In genomic region chr10:100373298-100374136, GRCh38 we compare ENCODE assay signal across 1 cellular context.
TF ChIP-seq lines count a peak whose summit lies in the region.

No MANE protein-coding gene starts in this region.

TF ChIP-seq in HepG2, 621 proteins besides CTCF, POLR2A, EP300 and RAD21 (continued from another document and continues in another):
- TF ChIP-seq PCBP2 (optimal IDR thresholded peaks at IDR 0.05; ENCODE audit: low read depth, low read length, poor library complexity, severe bottlenecking) (no peak), EZH2 (conservative IDR thresholded peaks at IDR 0.05; ENCODE audit: low read depth, low read length) (no peak), YY1 (IDR thresholded peaks at IDR 0.05; ENCODE audit: insufficient read depth, insufficient replicate concordance, low read depth, low read length) (peak; percentile 70), ZNF878 (CRISPR knock-in tag; IDR thresholded peaks at IDR 0.05) (peak; percentile 28; the same call in 1 of the 2 replicates), CREM (IDR thresholded peaks at IDR 0.05) (peak; percentile 62), CREM (CRISPR knock-in tag; IDR thresholded peaks at IDR 0.05) (no peak), ASH2L (IDR thresholded peaks at IDR 0.05; ENCODE audit: insufficient read length, low read depth, low read length) (peak; percentile 89), ZNF614 (CRISPR knock-in tag; IDR thresholded peaks at IDR 0.05; ENCODE audit: borderline replicate concordance) (peak; percentile 66; the same call in 1 of the 2 replicates), THAP11 (CRISPR knock-in tag; IDR thresholded peaks at IDR 0.05) (no peak; the same call in none of the 2 replicates), SUZ12 (IDR thresholded peaks at IDR 0.05; ENCODE audit: low read depth, low read length) (no peak), ZNF280D (CRISPR knock-in tag; IDR thresholded peaks at IDR 0.05) (no peak), BHLHE40 (IDR thresholded peaks at IDR 0.05; ENCODE audit: low read length) (peak; percentile 67), ZNF260 (CRISPR knock-in tag; IDR thresholded peaks at IDR 0.05; ENCODE audit: borderline replicate concordance, low read depth) (no peak), ZNF33B (CRISPR knock-in tag; IDR thresholded peaks at IDR 0.05) (no peak), ZNF83 (CRISPR knock-in tag; IDR thresholded peaks at IDR 0.05; ENCODE audit: borderline replicate concordance) (no peak), ZNF24 (IDR thresholded peaks at IDR 0.05) (no peak), NAIF1 (CRISPR knock-in tag; IDR thresholded peaks at IDR 0.05; ENCODE audit: borderline replicate concordance) (0 out of 2 replicates have a peak, but pooled peaks have one; percentile 18), GTF3A (CRISPR knock-in tag; conservative IDR thresholded peaks at IDR 0.05) (no peak), IRF9 (CRISPR knock-in tag; IDR thresholded peaks at IDR 0.05; ENCODE audit: borderline replicate concordance) (peak; percentile 45; the same call in 1 of the 2 replicates), ATM (IDR thresholded peaks at IDR 0.05; ENCODE audit: borderline replicate concordance) (no peak), PAF1 (CRISPR knock-in tag; IDR thresholded peaks at IDR 0.05) (peak; percentile 47; the same call in 1 of the 2 replicates), ETV5 (CRISPR knock-in tag; IDR thresholded peaks at IDR 0.05; ENCODE audit: borderline replicate concordance) (peak; percentile 83; the same call in 1 of the 2 replicates), AGO1 (IDR thresholded peaks at IDR 0.05; ENCODE audit: low read depth, low read length, poor library complexity, severe bottlenecking) (no peak), KLF12 (CRISPR knock-in tag; IDR thresholded peaks at IDR 0.05; ENCODE audit: borderline replicate concordance) (no peak; the same call in 1 of the 2 replicates), CEBPB (IDR thresholded peaks at IDR 0.05; ENCODE audit: borderline replicate concordance, low read depth, low read length) (peak; percentile 90), NCOA5 (CRISPR knock-in tag; IDR thresholded peaks at IDR 0.05) (no peak), RORA (CRISPR knock-in tag; IDR thresholded peaks at IDR 0.05) (no peak), NRL (CRISPR knock-in tag; IDR thresholded peaks at IDR 0.05; ENCODE audit: borderline replicate concordance) (peak; percentile 7; the same call in 1 of the 2 replicates), GATAD1 (CRISPR knock-in tag; IDR thresholded peaks at IDR 0.05) (peak; percentile 26; the same call in 1 of the 2 replicates), ARID3A (IDR thresholded peaks at IDR 0.05; ENCODE audit: low read depth, low read length) (no peak), SNAPC5 (CRISPR knock-in tag; IDR thresholded peaks at IDR 0.05; ENCODE audit: borderline replicate concordance) (peak; percentile 72; the same call in 1 of the 2 replicates), NR3C1 (CRISPR knock-in tag; IDR thresholded peaks at IDR 0.05) (no peak), TARDBP (CRISPR knock-in tag; IDR thresholded peaks at IDR 0.05) (peak; percentile 83), ATF7 (IDR thresholded peaks at IDR 0.05) (0 out of 2 replicates have a peak, but pooled peaks have one; percentile 51), ATF7 (CRISPR knock-in tag; IDR thresholded peaks at IDR 0.05) (no peak; the same call in 1 of the 2 replicates), KDM5A (IDR thresholded peaks at IDR 0.05; ENCODE audit: borderline replicate concordance, low read length) (peak; percentile 63; the same call in 1 of the 2 replicates), MXD4 (CRISPR knock-in tag; IDR thresholded peaks at IDR 0.05) (peak; percentile 61; the same call in 1 of the 2 replicates), TBL1XR1 (IDR thresholded peaks at IDR 0.05; ENCODE audit: borderline replicate concordance, low read length, partially characterized antibody) (peak; percentile 54), ZNF605 (CRISPR knock-in tag; IDR thresholded peaks at IDR 0.05) (peak; percentile 85), SMC3 (IDR thresholded peaks at IDR 0.05; ENCODE audit: low read length) (peak; percentile 7; the same call in 1 of the 2 replicates), MEIS1 (CRISPR knock-in tag; IDR thresholded peaks at IDR 0.05; ENCODE audit: borderline replicate concordance) (peak; percentile 54), MXD3 (CRISPR knock-in tag; IDR thresholded peaks at IDR 0.05) (peak; percentile 70; the same call in 1 of the 2 replicates), POLR2AphosphoS5 (IDR thresholded peaks at IDR 0.05; ENCODE audit: low read depth, low read length) (peak; percentile 71), ZNF496 (CRISPR knock-in tag; IDR thresholded peaks at IDR 0.05; ENCODE audit: insufficient replicate concordance) (no peak), ZNF883 (CRISPR knock-in tag; IDR thresholded peaks at IDR 0.05; ENCODE audit: not compliant biosample characterization) (no peak), ZNF33A (CRISPR knock-in tag; IDR thresholded peaks at IDR 0.05; ENCODE audit: borderline replicate concordance) (0 out of 2 replicates have a peak, but pooled peaks have one; percentile 43), CREBL2 (CRISPR knock-in tag; IDR thresholded peaks at IDR 0.05; ENCODE audit: borderline replicate concordance) (no peak), MED1 (CRISPR knock-in tag; IDR thresholded peaks at IDR 0.05) (peak; percentile 97), ZNF703 (CRISPR knock-in tag; IDR thresholded peaks at IDR 0.05; ENCODE audit: borderline replicate concordance) (no peak; the same call in 1 of the 2 replicates), SIX1 (CRISPR knock-in tag; IDR thresholded peaks at IDR 0.05; ENCODE audit: borderline replicate concordance) (peak; percentile 57; the same call in 1 of the 2 replicates), MTF2 (CRISPR knock-in tag; IDR thresholded peaks at IDR 0.05; ENCODE audit: borderline replicate concordance) (no peak; the same call in 1 of the 2 replicates), BATF2 (CRISPR knock-in tag; IDR thresholded peaks at IDR 0.05) (0 out of 2 replicates have a peak, but pooled peaks have one; percentile 53)
- TF ChIP-seq, protein P1, sequence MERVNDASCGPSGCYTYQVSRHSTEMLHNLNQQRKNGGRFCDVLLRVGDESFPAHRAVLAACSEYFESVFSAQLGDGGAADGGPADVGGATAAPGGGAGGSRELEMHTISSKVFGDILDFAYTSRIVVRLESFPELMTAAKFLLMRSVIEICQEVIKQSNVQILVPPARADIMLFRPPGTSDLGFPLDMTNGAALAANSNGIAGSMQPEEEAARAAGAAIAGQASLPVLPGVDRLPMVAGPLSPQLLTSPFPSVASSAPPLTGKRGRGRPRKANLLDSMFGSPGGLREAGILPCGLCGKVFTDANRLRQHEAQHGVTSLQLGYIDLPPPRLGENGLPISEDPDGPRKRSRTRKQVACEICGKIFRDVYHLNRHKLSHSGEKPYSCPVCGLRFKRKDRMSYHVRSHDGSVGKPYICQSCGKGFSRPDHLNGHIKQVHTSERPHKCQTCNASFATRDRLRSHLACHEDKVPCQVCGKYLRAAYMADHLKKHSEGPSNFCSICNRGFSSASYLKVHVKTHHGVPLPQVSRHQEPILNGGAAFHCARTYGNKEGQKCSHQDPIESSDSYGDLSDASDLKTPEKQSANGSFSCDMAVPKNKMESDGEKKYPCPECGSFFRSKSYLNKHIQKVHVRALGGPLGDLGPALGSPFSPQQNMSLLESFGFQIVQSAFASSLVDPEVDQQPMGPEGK (CRISPR knock-in tag; IDR thresholded peaks at IDR 0.05): peak; percentile 41
- TF ChIP-seq, protein P2, sequence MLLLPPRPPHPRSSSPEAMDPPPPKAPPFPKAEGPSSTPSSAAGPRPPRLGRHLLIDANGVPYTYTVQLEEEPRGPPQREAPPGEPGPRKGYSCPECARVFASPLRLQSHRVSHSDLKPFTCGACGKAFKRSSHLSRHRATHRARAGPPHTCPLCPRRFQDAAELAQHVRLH (CRISPR knock-in tag; IDR thresholded peaks at IDR 0.05; ENCODE audit: borderline replicate concordance, low read depth): peak; percentile 71; the same call in 1 of the 2 replicates
- TF ChIP-seq, protein P3, sequence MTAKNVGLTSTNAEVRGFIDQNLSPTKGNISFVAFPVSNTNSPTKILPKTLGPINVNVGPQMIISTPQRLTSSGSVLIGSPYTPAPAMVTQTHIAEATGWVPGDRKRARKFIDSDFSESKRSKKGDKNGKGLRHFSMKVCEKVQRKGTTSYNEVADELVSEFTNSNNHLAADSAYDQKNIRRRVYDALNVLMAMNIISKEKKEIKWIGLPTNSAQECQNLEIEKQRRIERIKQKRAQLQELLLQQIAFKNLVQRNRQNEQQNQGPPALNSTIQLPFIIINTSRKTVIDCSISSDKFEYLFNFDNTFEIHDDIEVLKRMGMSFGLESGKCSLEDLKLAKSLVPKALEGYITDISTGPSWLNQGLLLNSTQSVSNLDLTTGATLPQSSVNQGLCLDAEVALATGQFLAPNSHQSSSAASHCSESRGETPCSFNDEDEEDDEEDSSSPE (CRISPR knock-in tag; IDR thresholded peaks at IDR 0.05): peak; percentile 64
- TF ChIP-seq, protein P4, sequence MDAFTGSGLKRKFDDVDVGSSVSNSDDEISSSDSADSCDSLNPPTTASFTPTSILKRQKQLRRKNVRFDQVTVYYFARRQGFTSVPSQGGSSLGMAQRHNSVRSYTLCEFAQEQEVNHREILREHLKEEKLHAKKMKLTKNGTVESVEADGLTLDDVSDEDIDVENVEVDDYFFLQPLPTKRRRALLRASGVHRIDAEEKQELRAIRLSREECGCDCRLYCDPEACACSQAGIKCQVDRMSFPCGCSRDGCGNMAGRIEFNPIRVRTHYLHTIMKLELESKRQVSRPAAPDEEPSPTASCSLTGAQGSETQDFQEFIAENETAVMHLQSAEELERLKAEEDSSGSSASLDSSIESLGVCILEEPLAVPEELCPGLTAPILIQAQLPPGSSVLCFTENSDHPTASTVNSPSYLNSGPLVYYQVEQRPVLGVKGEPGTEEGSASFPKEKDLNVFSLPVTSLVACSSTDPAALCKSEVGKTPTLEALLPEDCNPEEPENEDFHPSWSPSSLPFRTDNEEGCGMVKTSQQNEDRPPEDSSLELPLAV (CRISPR knock-in tag; conservative IDR thresholded peaks at IDR 0.05; ENCODE audit: low read depth): no peak
